ENCODE assay signal across 9 cellular contexts in genomic region chr10:96090463-96090800, GRCh38. TPM values are rescaled to one million over a fixed set of nuclear protein-coding genes. Genes with fewer than 3 reads are reported as not detected.
DNase-seq lines count a peak whose midpoint lies in the region; ATAC-seq, FAIRE-seq and TF ChIP-seq lines count a peak whose summit lies in the region.
"Had no signal": no experiment of that assay in that cellular context is flagged by ENCODE, and none has a peak within 500 bp of the region (broad histone marks: within the 10 kb centered on the region; RNA-seq: fewer than 3 reads in every experiment).

No MANE protein-coding gene starts in this region.

- H3K4me3 Mint-ChIP-seq in activated CD4-positive, alpha-beta T cell treated with anti-CD3 and anti-CD28 coated beads, Interleukin-2, amount 10 ng/mL, durations not matched to agents 24 days and 14 days, result peak overlapping the region; percentile 95
- H3K4me3 Mint-ChIP-seq in activated B cell treated with CpG ODN at 0.5 μM for 24 hours, result peak overlapping the region; percentile 95
- no peak overlapping the region for H3K4me3 Mint-ChIP-seq in mesothelial cell of epicardium

- intact Hi-C loops in activated CD4-positive, alpha-beta T cell treated with anti-CD3 and anti-CD28 coated beads, Interleukin-2, amount 10 ng/mL, durations not matched to agents 24 days and 14 days (cut with micrococcal nuclease), result loop anchor here (1.0 kb wide), 2 partner anchors 40 to 47 kb away; partner anchors contain the start of genes CCNJ and ZNF518A
- intact Hi-C loops in activated B cell treated with CpG ODN at 0.5 μM for 24 hours (cut with micrococcal nuclease), result loop anchor here (1.0 kb wide), 1 partner anchor 40 kb away; the partner anchor contains the start of gene ZNF518A

- CTCF ChIA-PET in activated B cell treated with CpG ODN at 0.5 μM for 24 hours (lab: Charles Lee), result interaction anchor here (1.8 kb wide), 1 partner anchor 40 kb away, joined by 16 read pairs; the partner anchor contains the start of gene ZNF518A

- no peaks in the 10 kb centered on the region for H3K9me3 ChIP-seq in stomach smooth muscle (ENCODE audit: control insufficient read depth in 2 of 2, low read length in 2 of 2)

- H3K27me3 Mint-ChIP-seq in activated CD4-positive, alpha-beta T cell treated with anti-CD3 and anti-CD28 coated beads, Interleukin-2, amount 10 ng/mL, durations not matched to agents 24 days and 14 days, result peaks cover 22% of the 10 kb centered on the region
- H3K27me3 Mint-ChIP-seq in activated B cell treated with CpG ODN at 0.5 μM for 24 hours (peaks cover 31% of the 10 kb centered on the region), mesothelial cell of epicardium (ENCODE audit: low read depth) (peaks cover 10% of the 10 kb centered on the region)

- ATAC-seq in activated B cell treated with CpG ODN at 0.5 μM for 24 hours (ENCODE audit: low read depth), result no peak
- no peak for ATAC-seq in HG02852 (IDR thresholded peaks at IDR 0.05; ENCODE audit: unreplicated experiment)

- H3K27me3 ChIP-seq in stomach smooth muscle (ENCODE audit: control insufficient read depth in 1 of 2, insufficient read depth in 2 of 2, low read length in 2 of 2), result peaks cover 5 to 12% of the 10 kb centered on the region in 2 donors

- FAIRE-seq in urothelium cell line (lab: Jason Lieb, UNC), result no peak

- H3K9ac ChIP-seq in stomach smooth muscle (ENCODE audit: low read length in 2 of 2), result peak overlapping the region; percentile 96

- H3K36me3 Mint-ChIP-seq in activated CD4-positive, alpha-beta T cell treated with anti-CD3 and anti-CD28 coated beads, Interleukin-2, amount 10 ng/mL, durations not matched to agents 24 days and 14 days (ENCODE audit: low read depth), result peaks cover 15% of the 10 kb centered on the region
- H3K36me3 Mint-ChIP-seq in activated B cell treated with CpG ODN at 0.5 μM for 24 hours (ENCODE audit: low read depth), result peaks cover 19% of the 10 kb centered on the region
- H3K36me3 Mint-ChIP-seq in mesothelial cell of epicardium, result no peaks in the 10 kb centered on the region

- peak overlapping the region; percentile 89 for H3K27ac ChIP-seq in stomach smooth muscle (ENCODE audit: low read length)

- no peak for DNase-seq in activated CD4-positive, alpha-beta T cell treated with anti-CD3 and anti-CD28 coated beads, Interleukin-2, amount 10 ng/mL, durations not matched to agents 24 days and 14 days
- DNase-seq in activated CD4-positive, alpha-beta T cell treated with anti-CD3 and anti-CD28 coated beads for 1 hour, result no peak
- DNase-seq in activated B cell treated with CpG ODN at 0.5 μM for 24 hours (no peak), fibroblast of the aortic adventitia (ENCODE audit: low read depth) (no peak), mesothelial cell of epicardium (ENCODE audit: low spot score in 2 of 2, unreplicated experiment in 2 of 2) (no peak), urothelium cell line (ENCODE audit: low spot score) (no peak)
- DNase-seq: islet precursor cell had no signal

- H3K4me1 Mint-ChIP-seq in activated CD4-positive, alpha-beta T cell treated with anti-CD3 and anti-CD28 coated beads, Interleukin-2, amount 10 ng/mL, durations not matched to agents 24 days and 14 days, result peaks cover 12% of the 10 kb centered on the region
- H3K4me1 Mint-ChIP-seq in activated B cell treated with CpG ODN at 0.5 μM for 24 hours (peaks cover 8% of the 10 kb centered on the region), mesothelial cell of epicardium (no peaks in the 10 kb centered on the region)

- no peaks in the 10 kb centered on the region for H3K36me3 ChIP-seq in stomach smooth muscle (ENCODE audit: control insufficient read depth in 2 of 2, insufficient read depth in 2 of 2, low read length in 2 of 2)

- peak overlapping the region; percentile 99 for H3K27ac Mint-ChIP-seq in activated CD4-positive, alpha-beta T cell treated with anti-CD3 and anti-CD28 coated beads, Interleukin-2, amount 10 ng/mL, durations not matched to agents 24 days and 14 days
- peak overlapping the region; percentile 98 for H3K27ac Mint-ChIP-seq in activated B cell treated with CpG ODN at 0.5 μM for 24 hours
- no peak overlapping the region for H3K27ac Mint-ChIP-seq in mesothelial cell of epicardium

- TF ChIP-seq CTCF in activated B cell treated with CpG ODN at 0.5 μM for 24 hours (IDR thresholded peaks at IDR 0.05), result no peak
- TF ChIP-seq CTCF in fibroblast of the aortic adventitia (IDR thresholded peaks at IDR 0.05; ENCODE audit: insufficient read depth, low read length), result no peak
- no peak for TF ChIP-seq CTCF in mesothelial cell of epicardium (IDR thresholded peaks at IDR 0.05; ENCODE audit: unreplicated experiment)

- POLR2A ChIA-PET in activated B cell treated with CpG ODN at 0.5 μM for 24 hours (lab: Charles Lee), result interaction anchor here (0.5 to 3.7 kb wide), 8 partner anchors 27 to 225 kb away, joined by 3 to 356 read pairs (median 6); partner anchors contain the start of genes CCNJ and ZNF518A

- H3K4me3 ChIP-seq in fibroblast of the aortic adventitia (ENCODE audit: low read depth, low read length) (peak overlapping the region; percentile 75), stomach smooth muscle (ENCODE audit: low read length in 2 of 2) (peak overlapping the region; percentile 93 to 99)

- H3K9me3 Mint-ChIP-seq in activated CD4-positive, alpha-beta T cell treated with anti-CD3 and anti-CD28 coated beads, Interleukin-2, amount 10 ng/mL, durations not matched to agents 24 days and 14 days, result peaks cover 11% of the 10 kb centered on the region
- H3K9me3 Mint-ChIP-seq in activated B cell treated with CpG ODN at 0.5 μM for 24 hours (peaks cover 8% of the 10 kb centered on the region), mesothelial cell of epicardium (no peaks in the 10 kb centered on the region)

- H3K4me1 ChIP-seq in stomach smooth muscle (ENCODE audit: control insufficient read depth, insufficient read depth, low read length), result peaks cover 5% of the 10 kb centered on the region

RNA-seq across cellular contexts. Expression of gene ZNF518A, which starts 39.7 kb away (rescaled TPM):
- 16.9 and 17.2 TPM in 2 replicates for total RNA-seq in activated CD4-positive, alpha-beta T cell treated with anti-CD3 and anti-CD28 coated beads, Interleukin-2, amount 10 ng/mL, durations not matched to agents 24 days and 14 days
- total RNA-seq in activated B cell treated with CpG ODN at 0.5 μM for 24 hours (23.8 and 28.7 TPM in 2 replicates), fibroblast of the aortic adventitia (ENCODE audit: low replicate concordance) (8.6 and 20.8 TPM in 2 replicates), mesothelial cell of epicardium (40.7 to 41.3 TPM (median 41.0 TPM) in 3 replicates)

RNA-seq across cellular contexts. Expression of gene CCNJ, which starts 47.0 kb away (rescaled TPM):
- 9.3 and 9.4 TPM in 2 replicates for total RNA-seq in activated CD4-positive, alpha-beta T cell treated with anti-CD3 and anti-CD28 coated beads, Interleukin-2, amount 10 ng/mL, durations not matched to agents 24 days and 14 days
- total RNA-seq in activated B cell treated with CpG ODN at 0.5 μM for 24 hours (9.8 and 10.2 TPM in 2 replicates), fibroblast of the aortic adventitia (ENCODE audit: low replicate concordance) (2.6 and 4.5 TPM in 2 replicates), mesothelial cell of epicardium (24.9 to 26.4 TPM (median 25.1 TPM) in 3 replicates)
